ENCODE assay signal across 8 cellular contexts in genomic region chr22:46296257-46297150, GRCh38. TPM values are rescaled to one million over a fixed set of nuclear protein-coding genes. Genes with fewer than 3 reads are reported as not detected.
DNase-seq lines count a peak whose midpoint lies in the region; ATAC-seq and TF ChIP-seq lines count a peak whose summit lies in the region.

GTSE1 (plus strand) TSS chr22:46296870; CDS start chr22:46297401, 531 bp downstream.

- POLR2A ChIA-PET in AG04450 (lab: Yijun Ruan, JAX) (interaction anchor here (0.9 to 1.5 kb wide), 3 partner anchors 14 to 46 kb away, joined by 3 to 4 read pairs (median 3); no protein-coding TSS in a partner anchor), WTC11 (lab: Charles Lee) (interaction anchor here (0.6 to 1.4 kb wide), 3 partner anchors 8 to 146 kb away, joined by 3 to 8 read pairs (median 4); partner anchors contain the start of gene TTC38)

- H3K4me1 Mint-ChIP-seq in WTC11: peaks cover 27% of the 10 kb centered on the region

- peak; percentile 90 for ATAC-seq in GM18907 (IDR thresholded peaks at IDR 0.05; ENCODE audit: unreplicated experiment)
- peak; percentile 93 for ATAC-seq in HG03159 (IDR thresholded peaks at IDR 0.05; ENCODE audit: unreplicated experiment)
- ATAC-seq in WTC11: peak; percentile 97

- H3K4me3 ChIP-seq in AG04450 (ENCODE audit: low read depth, low read length): peak within 1 kb of the TSS; percentile 72
- H3K4me3 ChIP-seq in cardiac fibroblast (replicated peaks in 1 of 2; ENCODE audit: low read depth in 2 of 2, low read length in 2 of 2): peak within 1 kb of the TSS; percentile 68 to 71

- peak within 1 kb of the TSS; percentile 83 for H3K27ac ChIP-seq in AG04450 (ENCODE audit: low read depth, low read length)

- H3K27me3 ChIP-seq in AG04450 (ENCODE audit: control insufficient read depth, insufficient read depth, low read length): no peaks in the 10 kb centered on the region

- peak within 1 kb of the TSS; percentile 73 for H3K27ac Mint-ChIP-seq in WTC11

- H3K4me3 Mint-ChIP-seq in WTC11: peak within 1 kb of the TSS; percentile 92

- DNase-seq in AG04450 (ENCODE audit: low read depth, low spot score) (peak; percentile 92), NCI-H2227 treated with DMSO at 0.1 percent for 48 hours (lab: John Stamatoyannopoulos, UW) (peak; percentile 87), WTC11 (ENCODE audit: low spot score) (peak; percentile 98), cardiac fibroblast (ENCODE audit: low read depth in 2 of 2) (peak; percentile 98), iPS-NIHi7 (ENCODE audit: extremely low spot score) (peak; percentile 100), smooth muscle cell of the brain vasculature (ENCODE audit: low read depth, low spot score) (peak; percentile 94)

- CTCF ChIA-PET in AG04450 (lab: Charles Lee) (no interaction called here), WTC11 (lab: Charles Lee) (interaction anchor here (1.1 to 3.1 kb wide), 9 partner anchors 17 to 290 kb away, joined by 3 to 12 read pairs (median 4); partner anchors contain the start of genes CDPF1 and TTC38)

- H3K9me3 ChIP-seq in AG04450 (ENCODE audit: control insufficient read depth, insufficient read depth, low read length): peaks cover 6% of the 10 kb centered on the region

- H3K9me3 Mint-ChIP-seq in WTC11: no peaks in the 10 kb centered on the region

- peaks cover 35% of the 10 kb centered on the region for H3K36me3 Mint-ChIP-seq in WTC11

- TF ChIP-seq CTCF in AG04450 (IDR thresholded peaks at IDR 0.05; ENCODE audit: low read depth, low read length): 0 out of 2 replicates have a peak, but pooled peaks have one; percentile 10
- no peak for TF ChIP-seq CTCF in WTC11 (IDR thresholded peaks at IDR 0.05)
- TF ChIP-seq CTCF in cardiac fibroblast (IDR thresholded peaks at IDR 0.05; ENCODE audit: low read depth, low read length): no peak

- no peaks in the 10 kb centered on the region; the same call in 1 of the 2 replicates for H3K27me3 Mint-ChIP-seq in WTC11 (ENCODE audit: low read depth)

TF ChIP-seq in WTC11, 78 proteins besides CTCF, POLR2A, EP300 and RAD21 (continues in another document):
- TF ChIP-seq NR1H2 (CRISPR knock-in tag; IDR thresholded peaks at IDR 0.05) (no peak), ZNF281 (CRISPR knock-in tag; IDR thresholded peaks at IDR 0.05) (no peak), FOXP4 (CRISPR knock-in tag; IDR thresholded peaks at IDR 0.05) (peak; percentile 57; the same call in 1 of the 2 replicates), ETV6 (CRISPR knock-in tag; IDR thresholded peaks at IDR 0.05) (peak; percentile 47; the same call in 1 of the 2 replicates), ATF1 (CRISPR knock-in tag; IDR thresholded peaks at IDR 0.05) (no peak), CREM (CRISPR knock-in tag; IDR thresholded peaks at IDR 0.05) (peak; percentile 27), E2F4 (CRISPR knock-in tag; IDR thresholded peaks at IDR 0.05; ENCODE audit: borderline replicate concordance, low read depth) (peak; percentile 99), E2F5 (CRISPR knock-in tag; IDR thresholded peaks at IDR 0.05) (peak; percentile 78; the same call in 1 of the 2 replicates), PREB (CRISPR knock-in tag; IDR thresholded peaks at IDR 0.05; ENCODE audit: borderline replicate concordance) (peak; percentile 48; the same call in 1 of the 2 replicates), E2F1 (CRISPR knock-in tag; IDR thresholded peaks at IDR 0.05) (0 out of 2 replicates have a peak, but pooled peaks have one; percentile 31), MAX (CRISPR knock-in tag; IDR thresholded peaks at IDR 0.05) (peak; percentile 82; the same call in 1 of the 2 replicates), NFE2L1 (CRISPR knock-in tag; IDR thresholded peaks at IDR 0.05) (peak; percentile 51; the same call in 1 of the 2 replicates), SP1 (CRISPR knock-in tag; conservative IDR thresholded peaks at IDR 0.05) (peak; percentile 79), JUN (CRISPR knock-in tag; IDR thresholded peaks at IDR 0.05) (0 out of 2 replicates have a peak, but pooled peaks have one; percentile 28), SMAD3 (CRISPR knock-in tag; IDR thresholded peaks at IDR 0.05; ENCODE audit: borderline replicate concordance) (no peak)

RNA-seq across cellular contexts. Expression of gene GTSE1, which starts in this region (rescaled TPM):
- polyA plus RNA-seq in AG04450 (2011; rRNA removed): 3.6 and 4.0 TPM in 2 replicates
- polyA minus RNA-seq in AG04450 (2011; rRNA and poly(A)+ RNA removed): 3.0 and 3.9 TPM in 2 replicates
- total RNA-seq in WTC11 (2021): 45.4 to 56.1 TPM (median 45.4 TPM) in 3 replicates

Comparison
In these comparisons a context has a peak if more than half of its experiments do, and no peak if none do; other contexts are left out.
1. Peak in every context shown above with its lines: DNase-seq, ATAC-seq, H3K4me3 ChIP-seq and H3K27ac ChIP-seq.